Comparison of ENCODE assay signal across 8 cellular contexts in the genomic region with DNA sequence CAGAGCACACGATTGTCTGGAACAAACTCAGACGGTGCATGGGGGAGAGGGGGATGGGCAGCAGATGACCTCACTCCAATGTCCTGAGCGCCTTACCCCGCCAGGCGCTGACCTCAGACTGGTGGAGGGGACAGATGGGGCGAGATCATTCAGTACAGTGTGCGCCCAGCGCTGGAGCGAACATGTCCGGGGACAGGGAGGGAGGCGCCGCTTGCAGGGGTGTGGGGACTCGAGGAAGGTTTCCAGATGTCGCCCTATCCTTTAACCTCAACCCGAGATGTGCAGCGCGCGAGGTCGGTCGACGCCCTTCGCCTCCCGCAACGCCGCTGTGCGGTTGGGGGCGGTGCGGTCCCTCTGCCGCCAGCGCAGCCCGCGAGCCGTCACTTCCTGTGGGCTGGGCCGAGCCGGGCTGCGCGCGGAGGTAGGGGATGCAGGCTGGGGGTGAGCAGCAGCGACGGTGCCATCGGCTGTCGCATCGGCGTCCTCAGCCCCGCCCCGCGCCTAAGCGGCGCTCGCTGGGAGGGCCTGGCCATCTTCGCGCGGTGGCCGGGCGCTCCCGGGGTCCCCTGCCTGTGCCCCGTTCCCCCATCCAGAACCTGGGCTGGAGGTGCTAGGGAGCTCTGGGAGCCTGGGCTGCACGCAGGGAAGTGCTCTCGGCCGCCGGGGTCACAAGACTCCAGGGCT. TPM values are rescaled to one million over a fixed set of nuclear protein-coding genes. Genes with fewer than 3 reads are reported as not detected.
DNase-seq lines count a peak whose midpoint lies in the region; ATAC-seq and TF ChIP-seq lines count a peak whose summit lies in the region.

No MANE protein-coding gene starts in this region.

- peak overlapping the region; percentile 77; the same call in 2 of the 3 replicates for H2BK15ac ChIP-seq in IMR-90 (ENCODE audit: low read depth, low read length)

- peak overlapping the region; percentile 68 for H3K56ac ChIP-seq in IMR-90 (ENCODE audit: extremely low read depth, insufficient read depth, low read length)

- peak overlapping the region; percentile 3; the same call in 1 of the 2 replicates for H2BK20ac ChIP-seq in IMR-90 (ENCODE audit: low read depth, low read length)

- H4K5ac ChIP-seq in IMR-90 (ENCODE audit: low read depth, low read length), result peak overlapping the region; percentile 90

- peak; percentile 95 for ATAC-seq in IMR-90 (ENCODE audit: low read depth)
- no peak for ATAC-seq in HG02938 (IDR thresholded peaks at IDR 0.05; ENCODE audit: unreplicated experiment)

- H2AFZ ChIP-seq in IMR-90 (replicated peaks; ENCODE audit: low read length, poor library complexity) (peak overlapping the region; percentile 99), neural progenitor cell (replicated peaks) (peak overlapping the region; percentile 74)

- H3K9me3 ChIP-seq in IMR-90 (ENCODE audit: control insufficient read depth, insufficient read depth, low read length) (no peaks in the 10 kb centered on the region), neural progenitor cell (ENCODE audit: low read depth) (no peaks in the 10 kb centered on the region), stomach (no peaks in the 10 kb centered on the region)

- peak; percentile 86 for DNase-seq in G401 (ENCODE audit: low spot score)
- DNase-seq in IMR-90, result peak; percentile 23
- peak; percentile 86 for DNase-seq in RKO (ENCODE audit: low spot score)
- peak; percentile 77 for DNase-seq in activated gamma-delta T cell treated with Interleukin-2 at 50 U/mL for 16 hours
- DNase-seq in foreskin melanocyte, result peak; percentile 23
- peak; percentile 95 for DNase-seq in neural progenitor cell (ENCODE audit: low spot score)
- DNase-seq in stomach, result peak; percentile 79

- peaks cover 10% of the 10 kb centered on the region for H3K4me1 ChIP-seq in IMR-90 (ENCODE audit: control insufficient read depth, insufficient read depth, low read length)
- H3K4me1 ChIP-seq in neural progenitor cell, result peaks cover 3% of the 10 kb centered on the region
- peaks cover 28 to 51% (median 33%) of the 10 kb centered on the region in 4 donors for H3K4me1 ChIP-seq in stomach

- POLR2A ChIA-PET in IMR-90 (lab: Charles Lee; ENCODE audit: unreplicated experiment), result no interaction called here

- H3K36me3 ChIP-seq in IMR-90 (ENCODE audit: control insufficient read depth, insufficient read depth, low read length) (no peaks in the 10 kb centered on the region), neural progenitor cell (no peaks in the 10 kb centered on the region), stomach (no peaks in the 10 kb centered on the region)

- H3K9ac ChIP-seq in IMR-90 (ENCODE audit: low read depth, low read length) (peak overlapping the region; percentile 83), neural progenitor cell (no peak overlapping the region)

- H3K27me3 Mint-ChIP-seq in neural progenitor cell (ENCODE audit: insufficient read depth, low read depth), result peaks cover 15% of the 10 kb centered on the region

- peak overlapping the region; percentile 79 for H3K4ac ChIP-seq in IMR-90 (ENCODE audit: low read depth, low read length)

- H3K79me1 ChIP-seq in IMR-90 (ENCODE audit: low read depth in 1 of 2, low read length in 2 of 2), result peaks cover 4 to 19% of the 10 kb centered on the region in 2 experiments; a peak in 3 of 4 replicates

- H4K20me1 ChIP-seq in IMR-90 (ENCODE audit: insufficient read depth, low read length) (no peaks in the 10 kb centered on the region), neural progenitor cell (ENCODE audit: low read depth) (no peaks in the 10 kb centered on the region)

- peaks cover 5% of the 10 kb centered on the region for H3K9me1 ChIP-seq in IMR-90 (ENCODE audit: insufficient read depth, low read length)

- peak overlapping the region; percentile 71 for H2AK5ac ChIP-seq in IMR-90 (ENCODE audit: low read depth, low read length)

- intact Hi-C loops in IMR-90 (cut with micrococcal nuclease) (no loop called here), stomach (cut with DNase I; ENCODE audit: low total_unique reads) (no loop called here)

- WGBS in IMR-90 (ENCODE audit: extremely low coverage in 2 of 2, insufficient read length in 1 of 2), 2 experiments, result 0% methylated on average over 4 of the region's 61 CpGs; no CpG with 5 or more reads in 1 of the 2 experiments
- 0 to 2% (median 1%) methylated on average over 18 to 61 of the region's 61 CpGs for WGBS in stomach, 5 donors

- no peak for TF ChIP-seq RAD21 in IMR-90 (IDR thresholded peaks at IDR 0.05; ENCODE audit: low read length)

- peak overlapping the region; percentile 73 for H3K18ac ChIP-seq in IMR-90 (ENCODE audit: low read depth, low read length)

- peak overlapping the region; percentile 77 for H3K4me3 ChIP-seq in IMR-90 (ENCODE audit: insufficient read depth, low read depth, low read length)
- peak overlapping the region; percentile 59 for H3K4me3 ChIP-seq in neural progenitor cell
- peak overlapping the region; percentile 48 to 70 (median 66) for H3K4me3 ChIP-seq in stomach

- peak overlapping the region; percentile 71 for H3K4me2 ChIP-seq in IMR-90 (ENCODE audit: low read depth, low read length)
- H3K4me2 ChIP-seq in neural progenitor cell, result peak overlapping the region; percentile 89

- H3F3A ChIP-seq in neural progenitor cell (ENCODE audit: low read depth), result peaks cover 19% of the 10 kb centered on the region

- peak overlapping the region; percentile 70 for H2AK9ac ChIP-seq in IMR-90 (replicated peaks; ENCODE audit: low read depth, low read length, poor library complexity)

- peak overlapping the region; percentile 66 for H2BK120ac ChIP-seq in IMR-90 (ENCODE audit: low read depth, low read length)

- peak overlapping the region; percentile 90 for H3K4me3 Mint-ChIP-seq in neural progenitor cell

- H3K9me3 Mint-ChIP-seq in neural progenitor cell, result no peaks in the 10 kb centered on the region

- peaks cover 11% of the 10 kb centered on the region for H3K4me1 Mint-ChIP-seq in neural progenitor cell

- peak overlapping the region; percentile 67 for H4K91ac ChIP-seq in IMR-90 (ENCODE audit: insufficient read depth, low read depth, low read length)

- in situ Hi-C loops in G401 (cut with HindIII; ENCODE audit: low sequenced_read_pairs) (no loop called here), IMR-90 (cut with MboI; ENCODE audit: low sequenced_read_pairs) (no loop called here)

- peak overlapping the region; percentile 80 for H3K27ac Mint-ChIP-seq in neural progenitor cell

- 0 out of 2 replicates have a peak, but pooled peaks have one; percentile 0 for TF ChIP-seq CTCF in IMR-90 (conservative IDR thresholded peaks at IDR 0.05; ENCODE audit: low read depth, low read length)
- peak; percentile 16 for TF ChIP-seq CTCF in neural progenitor cell (IDR thresholded peaks at IDR 0.05)
- TF ChIP-seq CTCF in stomach (IDR thresholded peaks at IDR 0.05), result peak in 1 of 7 experiments; percentile 9

- H2BK5ac ChIP-seq in IMR-90 (ENCODE audit: low read depth, low read length, poor library complexity, severe bottlenecking), result peak overlapping the region; percentile 61

- H3K27ac ChIP-seq in IMR-90 (ENCODE audit: insufficient read depth, low read length) (peak overlapping the region; percentile 64), neural progenitor cell (no peak overlapping the region), stomach (peak overlapping the region; percentile 91 to 95 (median 95))

- no peaks in the 10 kb centered on the region for H3K79me2 ChIP-seq in neural progenitor cell (ENCODE audit: low read depth)

- TF ChIP-seq POLR2A in IMR-90 (IDR thresholded peaks at IDR 0.05; ENCODE audit: low read depth, low read length), result peak; percentile 35; the same call in 1 of the 2 replicates
- TF ChIP-seq POLR2A in stomach (IDR thresholded peaks at IDR 0.05), result peak in 1 of 4 donors; percentile 45

- H4K8ac ChIP-seq in IMR-90 (ENCODE audit: low read depth in 2 of 2, low read length in 2 of 2), result peak overlapping the region; percentile 77 to 98

- dilution Hi-C loops in IMR-90 (cut with HindIII; ENCODE audit: low sequenced_read_pairs, unreplicated experiment), result no loop called here

- H3K36me3 Mint-ChIP-seq in neural progenitor cell, result no peaks in the 10 kb centered on the region

- H3K14ac ChIP-seq in IMR-90 (replicated peaks; ENCODE audit: low read depth, low read length), result peak overlapping the region; percentile 88

- TF ChIP-seq EP300 in stomach (IDR thresholded peaks at IDR 0.05), result no peak

- H3K23ac ChIP-seq in IMR-90 (ENCODE audit: low read depth, low read length), result peak overlapping the region; percentile 65

- CTCF ChIA-PET in IMR-90 (lab: Yijun Ruan, JAX), result no interaction called here

- H3K27me3 ChIP-seq in IMR-90 (ENCODE audit: control insufficient read depth, insufficient read depth, low read length) (peaks cover 6% of the 10 kb centered on the region; the same call in 1 of the 2 replicates), neural progenitor cell (peaks cover 23% of the 10 kb centered on the region), stomach (no peaks in the 10 kb centered on the region)

- no TSS peak for BruUV-seq in IMR-90 (replicated peaks; lab: Mats Ljungman, UMichigan)

RNA-seq across cellular contexts. Expression of a gene that starts 5.3 kb away (rescaled TPM):
- 21.8 and 24.4 TPM in 2 replicates for total RNA-seq in G401 (2014; rRNA removed; shearing (Covaris generic))
- total RNA-seq in IMR-90 (2012; rRNA removed) (5.6 and 5.7 TPM in 2 replicates), neural progenitor cell (ENCODE audit: low replicate concordance) (4.0 and 15.8 TPM in 2 replicates), stomach (10 to 100 TPM in 4 of 5 donors, 1 to 10 TPM in 1; 4.8 to 78.8 (median 11.7) TPM)
- polyA plus RNA-seq in IMR-90 (2012; rRNA removed) (18.9 and 23.2 TPM in 2 replicates), stomach (10 to 100 TPM in 1 of 3 donors, 1 to 10 TPM in 2; 4.4 to 18.9 (median 6.1) TPM)
- 14.2 and 21.1 TPM in 2 replicates for polyA plus RNA-seq in IMR-90 (2012; cell fraction: cytosol; rRNA removed)
- polyA plus RNA-seq in IMR-90 (2012; cell fraction: nucleus; rRNA removed; ENCODE audit: low replicate concordance), result 12.6 and 30.3 TPM in 2 replicates

RNA-seq across cellular contexts. Expression of a gene that starts 9.6 kb away (rescaled TPM):
- total RNA-seq in G401 (2014; rRNA removed; shearing (Covaris generic)), result 2.1 and 4.7 TPM in 2 replicates
- total RNA-seq in IMR-90 (2012; rRNA removed), result 0.18 and 0.56 TPM in 2 replicates
- polyA plus RNA-seq in IMR-90 (2012; rRNA removed), result 1.7 and 2.7 TPM in 2 replicates
- polyA plus RNA-seq in IMR-90 (2012; cell fraction: cytosol; rRNA removed), result 0.27 and 2.5 TPM in 2 replicates
- 6.8 and 10.5 TPM in 2 replicates for polyA plus RNA-seq in IMR-90 (2012; cell fraction: nucleus; rRNA removed; ENCODE audit: low replicate concordance)
- total RNA-seq in neural progenitor cell (ENCODE audit: low replicate concordance), result 3.5 and 5.0 TPM in 2 replicates
- 100 to 1,000 TPM in 2 of 5 donors, 10 to 100 TPM in 3; 36.5 to 304 (median 94.5) TPM for total RNA-seq in stomach
- 10 to 100 TPM; 52.7 to 85.2 (median 69.5) TPM for polyA plus RNA-seq in stomach

RNA-seq across cellular contexts. Expression of a gene that starts 30.3 kb away (rescaled TPM):
- 98.4 and 99.0 TPM in 2 replicates for total RNA-seq in G401 (2014; rRNA removed; shearing (Covaris generic))
- total RNA-seq in IMR-90 (2012; rRNA removed) (42.5 and 53.9 TPM in 2 replicates), neural progenitor cell (ENCODE audit: low replicate concordance) (50.8 and 52.8 TPM in 2 replicates), stomach (10 to 100 TPM in 4 of 5 donors, 1 to 10 TPM in 1; 6.7 to 69.0 (median 29.2) TPM)
- polyA plus RNA-seq in IMR-90 (2012; rRNA removed) (49.0 and 53.0 TPM in 2 replicates), stomach (10 to 100 TPM; 42.1 to 57.1 (median 48.7) TPM)
- polyA plus RNA-seq in IMR-90 (2012; cell fraction: cytosol; rRNA removed), result 72.6 and 78.2 TPM in 2 replicates
- polyA plus RNA-seq in IMR-90 (2012; cell fraction: nucleus; rRNA removed; ENCODE audit: low replicate concordance), result 21.8 and 25.5 TPM in 2 replicates

RNA-seq across cellular contexts. Expression of a gene that starts 46.4 kb away (rescaled TPM):
- not detected in 2 replicates for total RNA-seq in G401 (2014; rRNA removed; shearing (Covaris generic))
- total RNA-seq in IMR-90 (2012; rRNA removed), result not detected in 2 replicates
- not detected in 2 replicates for polyA plus RNA-seq in IMR-90 (2012; rRNA removed)
- polyA plus RNA-seq in IMR-90 (2012; cell fraction: cytosol; rRNA removed), result not detected in 2 replicates
- not detected in 2 replicates for polyA plus RNA-seq in IMR-90 (2012; cell fraction: nucleus; rRNA removed; ENCODE audit: low replicate concordance)
- total RNA-seq in neural progenitor cell (ENCODE audit: low replicate concordance), result not detected in 2 replicates
- total RNA-seq in stomach, result under 1 TPM in 1 of 5 donors, not detected in 4; 0.18 TPM
- polyA plus RNA-seq in stomach, result 1 to 10 TPM in 1 of 3 donors, not detected in 2; 2.6 TPM

RNA-seq across cellular contexts. Expression of a gene that starts 58.0 kb away (rescaled TPM):
- not detected in 2 replicates for total RNA-seq in G401 (2014; rRNA removed; shearing (Covaris generic))
- not detected in 2 replicates for total RNA-seq in IMR-90 (2012; rRNA removed)
- polyA plus RNA-seq in IMR-90 (2012; rRNA removed), result not detected in 2 replicates
- polyA plus RNA-seq in IMR-90 (2012; cell fraction: cytosol; rRNA removed), result not detected in 2 replicates
- not detected in 2 replicates for polyA plus RNA-seq in IMR-90 (2012; cell fraction: nucleus; rRNA removed; ENCODE audit: low replicate concordance)
- total RNA-seq in neural progenitor cell (ENCODE audit: low replicate concordance), result not detected in 2 replicates
- total RNA-seq in stomach, result 1 to 10 TPM in 1 of 5 donors, not detected in 4; 3.2 TPM
- under 1 TPM in 1 of 3 donors, not detected in 2; 0.15 TPM for polyA plus RNA-seq in stomach

Comparison
In these comparisons a context has a peak if more than half of its experiments do, and no peak if none do; other contexts are left out.
1. DNase-seq: peak in every context shown above with its lines; median percentile 95 in neural progenitor cell; 86 in G401; 86 in RKO; 79 in stomach; 77 in activated gamma-delta T cell treated with Interleukin-2 at 50 U/mL for 16 hours; 23 in IMR-90; 23 in foreskin melanocyte.